ENCODE assay signal across 8 cellular contexts in genomic region chr14:74881425-74882102, GRCh38. TPM values are rescaled to one million over a fixed set of nuclear protein-coding genes. Genes with fewer than 3 reads are reported as not detected.
DNase-seq lines count a peak whose midpoint lies in the region; ATAC-seq, FAIRE-seq and TF ChIP-seq lines count a peak whose summit lies in the region.

Gene DLST, plus strand, starts transcription at chr14:74881916. Its CDS starts 38 bp downstream, at chr14:74881954.

- H3K4me3 ChIP-seq in adipocyte (ENCODE audit: low read length) = peak within 1 kb of the TSS; percentile 99

- no peaks in the 10 kb centered on the region for H3K36me3 ChIP-seq in adipocyte (ENCODE audit: control insufficient read depth, insufficient read depth, low read length, severe bottlenecking)

- H3K27me3 ChIP-seq in adipocyte (replicated peaks; ENCODE audit: control insufficient read depth, insufficient read depth, low read length) = no peaks in the 10 kb centered on the region

- H3K4me1 ChIP-seq in adipocyte (ENCODE audit: control insufficient read depth, insufficient read depth, low read length) = peaks cover 43% of the 10 kb centered on the region

- H3K27me3 Mint-ChIP-seq in type B pancreatic cell = no peaks in the 10 kb centered on the region

- H3K9me3 Mint-ChIP-seq in type B pancreatic cell = no peaks in the 10 kb centered on the region

- H3K9ac ChIP-seq in adipocyte (ENCODE audit: low read length) = peak within 1 kb of the TSS; percentile 97

- DNase-seq in GM12891 (ENCODE audit: insufficient read length, low spot score) = peak; percentile 91
- DNase-seq in NCI-H1417 treated with DMSO at 0.1 percent for 48 hours (lab: John Stamatoyannopoulos, UW) = peak; percentile 42
- DNase-seq in T follicular helper cell (ENCODE audit: low read depth) = peak; percentile 74
- DNase-seq in adipocyte (ENCODE audit: low read depth) = peak; percentile 94
- peak; percentile 94 for DNase-seq in cardiac septum (ENCODE audit: low spot score)
- peak; percentile 68 for DNase-seq in pons (ENCODE audit: low spot score)
- DNase-seq in type B pancreatic cell (ENCODE audit: extremely low spot score, unreplicated experiment) = peak; percentile 93

- no peak for TF ChIP-seq CTCF in type B pancreatic cell (conservative IDR thresholded peaks at IDR 0.05)

- H3K4me3 Mint-ChIP-seq in type B pancreatic cell = peak within 1 kb of the TSS; percentile 100

- H3K4me1 Mint-ChIP-seq in type B pancreatic cell (ENCODE audit: unreplicated experiment) = peaks cover 43% of the 10 kb centered on the region

- peaks cover 7% of the 10 kb centered on the region for H3K36me3 Mint-ChIP-seq in type B pancreatic cell

- TF ChIP-seq POLR2A in GM12891 (IDR thresholded peaks at IDR 0.05; ENCODE audit: low read depth, low read length) = peak; percentile 91

- no peaks in the 10 kb centered on the region for H3K9me3 ChIP-seq in adipocyte (ENCODE audit: control insufficient read depth, low read length)

- FAIRE-seq in GM12891 (lab: Jason Lieb, UNC) = peak; percentile 93

- intact Hi-C loops in cardiac septum (cut with DNase I) = no loop called here

- ATAC-seq in HG02763 (IDR thresholded peaks at IDR 0.05; ENCODE audit: unreplicated experiment) = peak; percentile 93

- peak within 1 kb of the TSS; percentile 99 for H3K27ac Mint-ChIP-seq in type B pancreatic cell

TF ChIP-seq in GM12891, 5 proteins besides CTCF, POLR2A, EP300 and RAD21:
- TF ChIP-seq TAF1 (IDR thresholded peaks at IDR 0.05; ENCODE audit: low read depth, low read length) (peak; percentile 57), PAX5 (IDR thresholded peaks at IDR 0.05; ENCODE audit: insufficient read depth, low read length, severe bottlenecking) (no peak), SPI1 (IDR thresholded peaks at IDR 0.05; ENCODE audit: low read depth, low read length) (no peak), POLR2AphosphoS5 (IDR thresholded peaks at IDR 0.05; ENCODE audit: low read depth, low read length) (peak; percentile 92), POU2F2 (IDR thresholded peaks at IDR 0.05; ENCODE audit: low read depth, low read length) (0 out of 2 replicates have a peak, but pooled peaks have one; percentile 43)

RNA-seq across cellular contexts. Expression of gene DLST, which starts in this region (rescaled TPM):
- 56.9 TPM for polyA plus RNA-seq in GM12891 (2012; ENCODE audit: low read depth, missing spikeins)
- total RNA-seq in cardiac septum = 202 TPM
- 97.2 and 114 TPM in 2 replicates for total RNA-seq in type B pancreatic cell (ENCODE audit: low replicate concordance)

Comparison
In these comparisons a context has a peak if more than half of its experiments do, and no peak if none do; other contexts are left out.
1. Peak in every context shown above with its lines: DNase-seq, ATAC-seq and H3K4me3 ChIP-seq.
2. DNase-seq: peak in every context shown above with its lines; median percentile 94 in adipocyte; 94 in cardiac septum; 93 in type B pancreatic cell; 91 in GM12891; 74 in T follicular helper cell; 68 in pons; 42 in NCI-H1417 treated with DMSO at 0.1 percent for 48 hours.